ENCODE assay signal across 8 cellular contexts in the genomic region with DNA sequence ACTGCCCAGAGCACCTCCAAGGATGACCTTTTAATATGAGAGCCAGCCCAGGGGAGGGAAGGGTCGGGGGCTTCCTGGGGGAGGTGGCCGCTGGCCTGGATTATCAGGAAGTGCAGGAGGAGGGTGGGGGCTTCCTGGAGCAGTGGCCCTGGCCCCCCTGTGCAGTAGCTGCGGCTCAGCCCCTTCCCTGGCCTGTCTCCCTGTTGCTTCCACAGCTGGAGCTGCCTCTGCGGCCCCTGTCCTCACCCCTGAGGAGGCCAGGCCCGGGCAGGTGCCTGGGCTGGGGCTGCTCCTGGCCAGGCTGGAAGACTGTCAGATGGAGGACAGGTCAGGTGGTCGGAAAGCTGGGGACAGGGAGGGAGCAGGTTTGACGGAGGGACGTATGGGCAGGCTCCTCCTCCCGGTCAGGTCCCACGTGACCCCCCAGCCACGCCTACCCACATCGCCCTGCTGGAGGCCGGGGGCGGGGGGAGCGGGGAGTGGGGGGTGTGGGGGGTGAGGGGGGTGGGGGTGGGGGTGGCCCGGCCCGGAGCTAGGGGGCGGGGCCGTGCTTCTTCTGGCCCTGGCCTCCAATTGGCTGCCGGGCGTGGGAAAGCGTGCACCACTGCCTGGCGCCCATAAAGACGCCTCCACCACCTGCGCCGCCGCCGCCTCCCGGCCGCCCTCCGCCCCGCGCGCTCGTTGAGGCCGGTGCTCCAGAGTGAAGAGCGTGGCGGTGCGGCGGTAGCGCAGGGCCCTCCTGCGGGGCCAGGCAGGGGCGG. TPM values are rescaled to one million over a fixed set of nuclear protein-coding genes. Genes with fewer than 3 reads are reported as not detected.
A peak's percentile ranks its signal among the peaks of the same experiment; 100 is the strongest.
DNase-seq lines count a peak whose midpoint lies in the region; ATAC-seq lines count a peak whose summit lies in the region.

No MANE protein-coding gene starts in this region.

- ATAC-seq in GM21447 (IDR thresholded peaks at IDR 0.05; ENCODE audit: unreplicated experiment) = peak; percentile 25

- H3K23ac ChIP-seq in neuronal stem cell (ENCODE audit: low read depth, low read length, poor library complexity) = peak overlapping the region; percentile 97

- peak overlapping the region; percentile 86 for H3K4me2 ChIP-seq in neuronal stem cell (ENCODE audit: insufficient read depth, low read length, poor library complexity, severe bottlenecking)

- H2AFZ ChIP-seq in neuronal stem cell (ENCODE audit: low read length) = peak overlapping the region; percentile 77

- H3K4me1 ChIP-seq in neuronal stem cell (ENCODE audit: control insufficient read depth in 2 of 2, insufficient read depth in 1 of 2, low read depth in 1 of 2, low read length in 2 of 2) = peaks cover 57 to 67% of the 10 kb centered on the region in 2 donors
- H3K4me1 ChIP-seq in subcutaneous abdominal adipose tissue (ENCODE audit: control insufficient read depth in 5 of 5, insufficient read depth in 5 of 5, low read length in 5 of 5) = peaks cover 3 to 74% (median 60%) of the 10 kb centered on the region in 5 donors

- H3K27me3 ChIP-seq in neuronal stem cell (ENCODE audit: control insufficient read depth in 3 of 3, insufficient read depth in 3 of 3, low read depth in 1 of 3, low read length in 3 of 3) (peaks cover 0 to 4% (median 0%) of the 10 kb centered on the region in 3 experiments), subcutaneous abdominal adipose tissue (ENCODE audit: control insufficient read depth in 5 of 5, insufficient read depth in 4 of 5, low read length in 5 of 5) (peaks cover 0 to 25% (median 18%) of the 10 kb centered on the region in 5 donors)

- peak overlapping the region; percentile 99 for H3K27ac ChIP-seq in neuronal stem cell (replicated peaks; ENCODE audit: low read length)
- H3K27ac ChIP-seq in subcutaneous abdominal adipose tissue (ENCODE audit: low read depth, low read length) = peak overlapping the region; percentile 95

- H3K36me3 ChIP-seq in neuronal stem cell (replicated peaks in 1 of 2; ENCODE audit: control insufficient read depth in 2 of 2, insufficient read depth in 2 of 2, low read length in 2 of 2) (no peaks in the 10 kb centered on the region), subcutaneous abdominal adipose tissue (ENCODE audit: control insufficient read depth in 5 of 5, insufficient read depth in 5 of 5, low read length in 5 of 5) (no peaks in the 10 kb centered on the region)

- H4K8ac ChIP-seq in neuronal stem cell (ENCODE audit: low read depth, low read length) = peak overlapping the region; percentile 43

- peak overlapping the region; percentile 97 for H3K14ac ChIP-seq in neuronal stem cell (ENCODE audit: low read length)

- peaks cover 21% of the 10 kb centered on the region for H3K79me1 ChIP-seq in neuronal stem cell (ENCODE audit: low read depth, low read length)

- H3K4me1 Mint-ChIP-seq in IgD-negative memory B cell = peaks cover 8 to 12% (median 10%) of the 10 kb centered on the region in 3 donors

- peak overlapping the region; percentile 97 for H4K91ac ChIP-seq in neuronal stem cell (ENCODE audit: low read depth, low read length, poor library complexity)

- in situ Hi-C loops in Caki2 (cut with HindIII; ENCODE audit: low pct_unique_long_range_greater_than_20kb, low sequenced_read_pairs) = no loop called here

- peak overlapping the region; percentile 100 for H2BK120ac ChIP-seq in neuronal stem cell (ENCODE audit: low read depth, low read length)

- DNase-seq in Caki2 (ENCODE audit: low read depth) = peak; percentile 82
- peak; percentile 77 for DNase-seq in RPMI7951 (ENCODE audit: low read depth)
- DNase-seq in activated effector memory CD4-positive, alpha-beta T cell treated with Interleukin-2 at 50 U/mL for 16 hours = peak; percentile 88
- peak; percentile 43 for DNase-seq in fibroblast of the conjunctiva (ENCODE audit: low read depth)
- DNase-seq in neuronal stem cell (ENCODE audit: low spot score) = peak; percentile 91

- H3K9me3 ChIP-seq in neuronal stem cell (replicated peaks in 1 of 2; ENCODE audit: control insufficient read depth in 2 of 2, insufficient read depth in 1 of 2, low read depth in 1 of 2, low read length in 2 of 2) = no peaks in the 10 kb centered on the region
- no peaks in the 10 kb centered on the region for H3K9me3 ChIP-seq in subcutaneous abdominal adipose tissue (ENCODE audit: control insufficient read depth in 5 of 5, low read length in 5 of 5)

- H3K4ac ChIP-seq in neuronal stem cell (ENCODE audit: low read length) = peak overlapping the region; percentile 98

- peak overlapping the region; percentile 98 for H2BK12ac ChIP-seq in neuronal stem cell (ENCODE audit: low read length)

- WGBS in neuronal stem cell (ENCODE audit: extremely low coverage in 2 of 2, insufficient read length in 2 of 2, insufficient replicate concordance in 1 of 2), 2 donors = no CpG with 5 or more reads among the region's 43 CpGs

- H3K36me3 Mint-ChIP-seq in IgD-negative memory B cell = no peaks in the 10 kb centered on the region

- peak overlapping the region; percentile 39 to 91 for H3K4me3 ChIP-seq in neuronal stem cell (ENCODE audit: low read length in 2 of 2)
- H3K4me3 ChIP-seq in subcutaneous abdominal adipose tissue (ENCODE audit: low read depth in 1 of 5, low read length in 5 of 5) = peak overlapping the region in 3 of 5 donors; percentile 48 to 68 (median 59)

- no peaks in the 10 kb centered on the region for H3K9me3 Mint-ChIP-seq in IgD-negative memory B cell

- peak overlapping the region; percentile 88 to 98 (median 94) for H3K4me3 Mint-ChIP-seq in IgD-negative memory B cell

- peak overlapping the region; percentile 98 to 99 (median 99) for H3K27ac Mint-ChIP-seq in IgD-negative memory B cell

- H3K27me3 Mint-ChIP-seq in IgD-negative memory B cell = peaks cover 6% of the 10 kb centered on the region

- H3K9ac ChIP-seq in neuronal stem cell (ENCODE audit: low read depth, low read length, poor library complexity) (peak overlapping the region; percentile 98), subcutaneous abdominal adipose tissue (ENCODE audit: low read length in 5 of 5) (peak overlapping the region in 3 of 5 donors; percentile 20 to 69 (median 56))

- H2BK15ac ChIP-seq in neuronal stem cell (ENCODE audit: low read length) = peak overlapping the region; percentile 100

- peak overlapping the region; percentile 100 for H3K18ac ChIP-seq in neuronal stem cell (ENCODE audit: low read length)

- H2AK5ac ChIP-seq in neuronal stem cell (ENCODE audit: low read depth, low read length) = peak overlapping the region; percentile 100

- peak overlapping the region; percentile 100 for H2BK5ac ChIP-seq in neuronal stem cell (ENCODE audit: low read length)

RNA-seq across cellular contexts. Expression of a gene that starts 10.2 kb away (rescaled TPM):
- total RNA-seq in Caki2 (2014; rRNA removed; shearing (Covaris generic); ENCODE audit: low replicate concordance) = not detected in 2 replicates
- polyA plus RNA-seq in IgD-negative memory B cell = 63.3 TPM
- 26.8 and 29.4 TPM in 2 replicates for total RNA-seq in RPMI7951 (2014; rRNA removed; shearing (Covaris generic))
- 1.1 TPM for polyA plus RNA-seq in neuronal stem cell (2013, experiment 1 of 2)
- polyA plus RNA-seq in neuronal stem cell (2013, experiment 2 of 2) = 1.3 TPM

RNA-seq across cellular contexts. Expression of a gene that starts 15.9 kb away (rescaled TPM):
- not detected in 2 replicates for total RNA-seq in Caki2 (2014; rRNA removed; shearing (Covaris generic); ENCODE audit: low replicate concordance)
- polyA plus RNA-seq in IgD-negative memory B cell = not detected
- total RNA-seq in RPMI7951 (2014; rRNA removed; shearing (Covaris generic)) = not detected in 2 replicates
- polyA plus RNA-seq in neuronal stem cell (2013, experiment 1 of 2) = 208 TPM
- 209 TPM for polyA plus RNA-seq in neuronal stem cell (2013, experiment 2 of 2)

RNA-seq across cellular contexts. Expression of a gene that starts 19.5 kb away (rescaled TPM):
- 21.1 and 34.6 TPM in 2 replicates for total RNA-seq in Caki2 (2014; rRNA removed; shearing (Covaris generic); ENCODE audit: low replicate concordance)
- polyA plus RNA-seq in IgD-negative memory B cell = 19.4 TPM
- 15.0 and 17.6 TPM in 2 replicates for total RNA-seq in RPMI7951 (2014; rRNA removed; shearing (Covaris generic))
- 23.5 TPM for polyA plus RNA-seq in neuronal stem cell (2013, experiment 1 of 2)
- polyA plus RNA-seq in neuronal stem cell (2013, experiment 2 of 2) = 22.7 TPM

RNA-seq across cellular contexts. Expression of a gene that starts 40.6 kb away (rescaled TPM):
- 17.0 and 31.0 TPM in 2 replicates for total RNA-seq in Caki2 (2014; rRNA removed; shearing (Covaris generic); ENCODE audit: low replicate concordance)
- polyA plus RNA-seq in IgD-negative memory B cell = 20.3 TPM
- 21.5 and 26.1 TPM in 2 replicates for total RNA-seq in RPMI7951 (2014; rRNA removed; shearing (Covaris generic))
- polyA plus RNA-seq in neuronal stem cell (2013, experiment 1 of 2) = 35.1 TPM
- 35.3 TPM for polyA plus RNA-seq in neuronal stem cell (2013, experiment 2 of 2)

Comparison
In these comparisons a context has a peak if more than half of its experiments do, and no peak if none do; other contexts are left out.
1. Peak in every context shown above with its lines: DNase-seq, ATAC-seq, H3K4me3 ChIP-seq and H3K27ac ChIP-seq.
2. RNA of a gene that starts 10.2 kb away (total RNA-seq): 26.8 to 29.4 TPM in RPMI7951; not detected in Caki2; every median in the first group is over 10 times any median in the second.